In the genomic region with DNA sequence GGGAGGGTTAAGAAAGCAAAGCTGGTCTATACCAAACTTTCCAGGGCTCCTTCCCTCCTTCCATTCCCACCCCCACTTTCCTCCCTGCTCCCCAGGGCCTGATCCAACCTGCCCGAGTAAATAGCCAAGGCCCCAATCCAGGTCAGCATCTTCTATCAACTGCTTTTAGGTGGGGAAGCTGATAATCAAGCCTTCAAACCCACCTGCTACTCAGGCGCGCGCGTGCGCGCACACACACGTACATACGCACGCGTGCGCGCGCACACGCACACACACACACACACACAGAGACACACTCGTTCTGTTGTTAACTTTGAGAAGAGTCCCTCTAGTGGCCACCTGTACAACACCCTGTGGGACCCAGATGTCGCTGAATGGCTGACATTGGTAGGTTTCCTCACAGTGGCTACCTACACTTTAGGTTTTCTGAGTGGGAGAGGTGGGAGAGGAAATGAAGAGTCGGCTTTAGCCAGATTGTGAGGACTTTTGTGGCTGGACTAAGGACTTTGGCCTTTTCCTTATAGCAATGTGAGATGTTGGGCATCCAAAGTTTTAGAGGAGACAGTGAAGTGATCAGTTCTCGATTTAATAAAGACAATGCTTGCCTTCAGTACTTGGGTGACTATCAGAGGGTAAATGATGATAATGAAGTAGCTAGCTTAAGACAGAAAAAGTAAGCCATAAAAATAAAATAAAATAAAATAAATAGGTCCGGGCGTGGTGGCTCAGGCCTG, we compare ENCODE assay signal across 1 cellular context.
TF ChIP-seq lines count a peak whose summit lies in the region.

No MANE protein-coding gene starts in this region.

TF ChIP-seq in HCT116, 20 proteins besides CTCF, POLR2A, EP300 and RAD21 (continued from another document):
- TF ChIP-seq, protein P1, sequence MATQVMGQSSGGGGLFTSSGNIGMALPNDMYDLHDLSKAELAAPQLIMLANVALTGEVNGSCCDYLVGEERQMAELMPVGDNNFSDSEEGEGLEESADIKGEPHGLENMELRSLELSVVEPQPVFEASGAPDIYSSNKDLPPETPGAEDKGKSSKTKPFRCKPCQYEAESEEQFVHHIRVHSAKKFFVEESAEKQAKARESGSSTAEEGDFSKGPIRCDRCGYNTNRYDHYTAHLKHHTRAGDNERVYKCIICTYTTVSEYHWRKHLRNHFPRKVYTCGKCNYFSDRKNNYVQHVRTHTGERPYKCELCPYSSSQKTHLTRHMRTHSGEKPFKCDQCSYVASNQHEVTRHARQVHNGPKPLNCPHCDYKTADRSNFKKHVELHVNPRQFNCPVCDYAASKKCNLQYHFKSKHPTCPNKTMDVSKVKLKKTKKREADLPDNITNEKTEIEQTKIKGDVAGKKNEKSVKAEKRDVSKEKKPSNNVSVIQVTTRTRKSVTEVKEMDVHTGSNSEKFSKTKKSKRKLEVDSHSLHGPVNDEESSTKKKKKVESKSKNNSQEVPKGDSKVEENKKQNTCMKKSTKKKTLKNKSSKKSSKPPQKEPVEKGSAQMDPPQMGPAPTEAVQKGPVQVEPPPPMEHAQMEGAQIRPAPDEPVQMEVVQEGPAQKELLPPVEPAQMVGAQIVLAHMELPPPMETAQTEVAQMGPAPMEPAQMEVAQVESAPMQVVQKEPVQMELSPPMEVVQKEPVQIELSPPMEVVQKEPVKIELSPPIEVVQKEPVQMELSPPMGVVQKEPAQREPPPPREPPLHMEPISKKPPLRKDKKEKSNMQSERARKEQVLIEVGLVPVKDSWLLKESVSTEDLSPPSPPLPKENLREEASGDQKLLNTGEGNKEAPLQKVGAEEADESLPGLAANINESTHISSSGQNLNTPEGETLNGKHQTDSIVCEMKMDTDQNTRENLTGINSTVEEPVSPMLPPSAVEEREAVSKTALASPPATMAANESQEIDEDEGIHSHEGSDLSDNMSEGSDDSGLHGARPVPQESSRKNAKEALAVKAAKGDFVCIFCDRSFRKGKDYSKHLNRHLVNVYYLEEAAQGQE (IDR thresholded peaks at IDR 0.05; ENCODE audit: low read depth), result no peak
- TF ChIP-seq EGR1 (IDR thresholded peaks at IDR 0.05; ENCODE audit: low read depth) (no peak), ZFX (IDR thresholded peaks at IDR 0.05) (no peak), EZH2 (IDR thresholded peaks at IDR 0.05) (no peak), FOSL1 (IDR thresholded peaks at IDR 0.05; ENCODE audit: low read depth) (no peak), ATF3 (IDR thresholded peaks at IDR 0.05) (no peak), SP1 (IDR thresholded peaks at IDR 0.05; ENCODE audit: low read depth) (no peak), SIN3A (IDR thresholded peaks at IDR 0.05; ENCODE audit: low read depth) (no peak), EZH2phosphoT487 (IDR thresholded peaks at IDR 0.05; ENCODE audit: borderline replicate concordance) (no peak), YY1 (IDR thresholded peaks at IDR 0.05; ENCODE audit: extremely low read depth, insufficient replicate concordance, low read depth, low read length) (peak; percentile 81)
- TF ChIP-seq, protein P2, sequence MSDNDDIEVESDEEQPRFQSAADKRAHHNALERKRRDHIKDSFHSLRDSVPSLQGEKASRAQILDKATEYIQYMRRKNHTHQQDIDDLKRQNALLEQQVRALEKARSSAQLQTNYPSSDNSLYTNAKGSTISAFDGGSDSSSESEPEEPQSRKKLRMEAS (IDR thresholded peaks at IDR 0.05), result no peak; the same call in 1 of the 2 replicates
